10 cellular contexts compared by ENCODE assay signal in genomic region chr7:66894463-66895080, GRCh38. TPM values are rescaled to one million over a fixed set of nuclear protein-coding genes. Genes with fewer than 3 reads are reported as not detected.
A peak's percentile ranks its signal among the peaks of the same experiment; 100 is the strongest.
DNase-seq lines count a peak whose midpoint lies in the region; ATAC-seq, FAIRE-seq and TF ChIP-seq lines count a peak whose summit lies in the region.
"Had no signal": no experiment of that assay in that cellular context is flagged by ENCODE, and none has a peak within 500 bp of the region (broad histone marks: within the 10 kb centered on the region; RNA-seq: fewer than 3 reads in every experiment).

No MANE protein-coding gene starts in this region.

- no peaks in the 10 kb centered on the region for H3K9me3 Mint-ChIP-seq in stimulated activated naive CD8-positive, alpha-beta T cell treated with anti-CD3 and anti-CD28 coated beads, Interleukin-15, amount 100 ng/mL, for 72 hours

- TF ChIP-seq CTCF in D721Med (IDR thresholded peaks at IDR 0.05; ENCODE audit: insufficient read depth, missing control alignments): no peak

- no peaks in the 10 kb centered on the region for H3K4me1 Mint-ChIP-seq in stimulated activated naive CD8-positive, alpha-beta T cell treated with anti-CD3 and anti-CD28 coated beads, Interleukin-15, amount 100 ng/mL, for 72 hours

- no peak for DNase-seq in stimulated activated naive CD8-positive, alpha-beta T cell treated with anti-CD3 and anti-CD28 coated beads, Interleukin-15, amount 100 ng/mL, for 72 hours
- DNase-seq in stimulated activated naive CD8-positive, alpha-beta T cell treated with anti-CD3 and anti-CD28 coated beads, Interleukin-15, Interleukin-2, amounts not matched to agents 100 U/mL and 50 U/mL, for 24 hours: no peak
- peak; percentile 27 for DNase-seq in fibroblast of peridontal ligament (ENCODE audit: extremely low read depth)
- DNase-seq in hepatic stellate cell (ENCODE audit: low spot score): no peak
- DNase-seq in COLO668 (lab: John Stamatoyannopoulos, UW; ENCODE audit: unreplicated experiment): no peak
- no peak for DNase-seq in D721Med (ENCODE audit: insufficient read length, low spot score)
- DNase-seq: activated CD8-positive, alpha-beta memory T cell treated with anti-CD3 and anti-CD28 coated beads, Interleukin-2, amount 50 U/mL, for 48 hours; NCI-H510A had no signal

- no peak overlapping the region for H3K4me3 Mint-ChIP-seq in stimulated activated naive CD8-positive, alpha-beta T cell treated with anti-CD3 and anti-CD28 coated beads, Interleukin-15, amount 100 ng/mL, for 72 hours

- no peak for FAIRE-seq in D721Med (lab: Jason Lieb, UNC)

- no peak for ATAC-seq in stimulated activated naive CD8-positive, alpha-beta T cell treated with anti-CD3 and anti-CD28 coated beads, Interleukin-15, amount 100 ng/mL, for 72 hours
- no peak for ATAC-seq in stimulated activated naive CD8-positive, alpha-beta T cell treated with anti-CD3 and anti-CD28 coated beads, Interleukin-15, Interleukin-2, amounts not matched to agents 100 U/mL and 50 U/mL, for 24 hours
- ATAC-seq in GM21737 (IDR thresholded peaks at IDR 0.05; ENCODE audit: unreplicated experiment): no peak

- H3K27ac Mint-ChIP-seq in stimulated activated naive CD8-positive, alpha-beta T cell treated with anti-CD3 and anti-CD28 coated beads, Interleukin-15, amount 100 ng/mL, for 72 hours: peak overlapping the region; percentile 29 to 34

- H3K27me3 Mint-ChIP-seq in stimulated activated naive CD8-positive, alpha-beta T cell treated with anti-CD3 and anti-CD28 coated beads, Interleukin-15, amount 100 ng/mL, for 72 hours: no peaks in the 10 kb centered on the region

TF ChIP-seq in PFSK-1, 5 proteins besides CTCF, POLR2A, EP300 and RAD21:
- TF ChIP-seq TAF1 (IDR thresholded peaks at IDR 0.05; ENCODE audit: borderline replicate concordance, insufficient read depth, low read length) (no peak), FOXP2 (optimal IDR thresholded peaks at IDR 0.05; ENCODE audit: borderline replicate concordance, extremely low read depth, extremely low read length, insufficient read depth) (no peak)
- TF ChIP-seq, protein P1, sequence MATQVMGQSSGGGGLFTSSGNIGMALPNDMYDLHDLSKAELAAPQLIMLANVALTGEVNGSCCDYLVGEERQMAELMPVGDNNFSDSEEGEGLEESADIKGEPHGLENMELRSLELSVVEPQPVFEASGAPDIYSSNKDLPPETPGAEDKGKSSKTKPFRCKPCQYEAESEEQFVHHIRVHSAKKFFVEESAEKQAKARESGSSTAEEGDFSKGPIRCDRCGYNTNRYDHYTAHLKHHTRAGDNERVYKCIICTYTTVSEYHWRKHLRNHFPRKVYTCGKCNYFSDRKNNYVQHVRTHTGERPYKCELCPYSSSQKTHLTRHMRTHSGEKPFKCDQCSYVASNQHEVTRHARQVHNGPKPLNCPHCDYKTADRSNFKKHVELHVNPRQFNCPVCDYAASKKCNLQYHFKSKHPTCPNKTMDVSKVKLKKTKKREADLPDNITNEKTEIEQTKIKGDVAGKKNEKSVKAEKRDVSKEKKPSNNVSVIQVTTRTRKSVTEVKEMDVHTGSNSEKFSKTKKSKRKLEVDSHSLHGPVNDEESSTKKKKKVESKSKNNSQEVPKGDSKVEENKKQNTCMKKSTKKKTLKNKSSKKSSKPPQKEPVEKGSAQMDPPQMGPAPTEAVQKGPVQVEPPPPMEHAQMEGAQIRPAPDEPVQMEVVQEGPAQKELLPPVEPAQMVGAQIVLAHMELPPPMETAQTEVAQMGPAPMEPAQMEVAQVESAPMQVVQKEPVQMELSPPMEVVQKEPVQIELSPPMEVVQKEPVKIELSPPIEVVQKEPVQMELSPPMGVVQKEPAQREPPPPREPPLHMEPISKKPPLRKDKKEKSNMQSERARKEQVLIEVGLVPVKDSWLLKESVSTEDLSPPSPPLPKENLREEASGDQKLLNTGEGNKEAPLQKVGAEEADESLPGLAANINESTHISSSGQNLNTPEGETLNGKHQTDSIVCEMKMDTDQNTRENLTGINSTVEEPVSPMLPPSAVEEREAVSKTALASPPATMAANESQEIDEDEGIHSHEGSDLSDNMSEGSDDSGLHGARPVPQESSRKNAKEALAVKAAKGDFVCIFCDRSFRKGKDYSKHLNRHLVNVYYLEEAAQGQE (IDR thresholded peaks at IDR 0.05; ENCODE audit: insufficient read depth in 1 of 2, low read depth in 2 of 2, low read length in 2 of 2): peak; percentile 84 to 94
TF ChIP-seq in PFSK-1: peak in this region for 1.

RNA-seq across cellular contexts. Expression of gene TMEM248, which starts 26.5 kb away (rescaled TPM):
- 51.4 TPM for polyA plus RNA-seq in PFSK-1 (2012; ENCODE audit: insufficient read length, low read depth)
